Comparison of ENCODE assay signal across 34 cellular contexts in the genomic region with DNA sequence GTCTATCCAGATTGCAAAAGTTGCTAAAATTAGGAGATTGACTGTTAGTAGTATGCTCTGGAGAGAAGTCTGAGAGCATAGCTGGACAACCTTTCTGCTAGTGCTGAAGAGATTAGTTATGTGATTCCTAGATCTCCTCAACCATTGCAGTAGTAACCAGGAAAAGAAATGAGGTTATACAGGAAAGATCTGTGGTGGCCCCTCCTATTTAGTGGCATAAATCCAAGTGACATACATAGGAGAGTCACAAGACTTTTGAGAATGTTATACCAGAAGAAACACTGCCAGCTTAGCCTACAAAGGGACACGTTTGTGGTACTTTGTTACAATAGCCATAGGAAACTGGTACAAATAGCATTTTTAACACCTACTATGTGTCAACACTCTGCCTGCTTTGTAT.
"Had no signal": no experiment of that assay in that cellular context is flagged by ENCODE, and none has a peak within 500 bp of the region (broad histone marks: within the 10 kb centered on the region; RNA-seq: fewer than 3 reads in every experiment).

No MANE protein-coding gene starts in this region.

- H3K27ac ChIP-seq: adrenal gland, body of pancreas, brain microvascular endothelial cell, breast epithelium, cardiac muscle cell had no signal

- H3K27me3 ChIP-seq: adrenal gland, ascending aorta, body of pancreas, brain microvascular endothelial cell, breast epithelium, cardiac muscle cell had no signal

- FAIRE-seq: astrocyte, bronchial epithelial cell had no signal

- DNase-seq: activated effector memory CD4-positive, alpha-beta T cell treated with anti-CD3 and anti-CD28 coated beads, Interleukin-2, amount 50 U/mL, for 16 hours; activated effector memory CD4-positive, alpha-beta T cell treated with Interleukin-2 at 50 U/mL for 16 hours; activated gamma-delta T cell; activated gamma-delta T cell treated with Interleukin-2 at 50 U/mL for 16 hours; activated naive CD4-positive, alpha-beta T cell; activated naive CD4-positive, alpha-beta T cell treated with anti-CD3 and anti-CD28 coated beads for 36 hours; activated naive CD4-positive, alpha-beta T cell treated with anti-CD3 and anti-CD28 coated beads, Interleukin-2, amount 10 ng/mL, durations not matched to agents 7 days and 5 days; activated naive CD4-positive, alpha-beta T cell treated with anti-CD3 and anti-CD28 coated beads, Interleukin-2, amount 50 U/mL, for 16 hours; activated naive CD4-positive, alpha-beta T cell treated with Interleukin-2 at 50 U/mL for 16 hours; activated naive CD8-positive, alpha-beta T cell treated with anti-CD3 and anti-CD28 coated beads for 36 hours; activated naive CD8-positive, alpha-beta T cell treated with anti-CD3 and anti-CD28 coated beads, Interleukin-2, amount 10 ng/mL, durations not matched to agents 7 days and 5 days; activated naive CD8-positive, alpha-beta T cell treated with anti-CD3 and anti-CD28 coated beads, Interleukin-2, amount 50 U/mL, for 24 hours; activated T-cell treated with anti-CD3 and anti-CD28 coated beads for 4 hours; activated T-cell treated with anti-CD3 and anti-CD28 coated beads, Interleukin-2, amount 50 U/mL, for 24 hours; activated T-cell treated with anti-CD3 and anti-CD28 coated beads, Interleukin-2, amount 50 U/mL, for 4 hours; activated T-cell treated with anti-CD3 and anti-CD28 coated beads, Interleukin-2, amount 50 U/mL, for 48 hours; activated T-cell treated with anti-CD3 and anti-CD28 coated beads, Interleukin-2, amount 50 U/mL, for 72 hours; adrenal gland; amniotic stem cell; amygdala; anterior cingulate cortex; aorta; body of pancreas; brain microvascular endothelial cell; caudate nucleus; central memory CD4-positive, alpha-beta T cell; cerebellar nuclear complex had no signal

- H3K4me1 ChIP-seq: adrenal gland, ascending aorta, body of pancreas, breast epithelium had no signal

- ATAC-seq: activated naive CD4-positive, alpha-beta T cell treated with anti-CD3 and anti-CD28 coated beads, Interleukin-2, amount 50 U/mL, for 72 hours; activated naive CD8-positive, alpha-beta T cell treated with anti-CD3 and anti-CD28 coated beads, Interleukin-2, amount 50 U/mL, for 24 hours; activated T-cell treated with anti-CD3 and anti-CD28 coated beads, Interleukin-2, amount 50 U/mL, for 4 hours; activated T-cell treated with anti-CD3 and anti-CD28 coated beads, Interleukin-2, amount 50 U/mL, for 72 hours; activated T-helper 17 cell treated with anti-CD3 and anti-CD28 coated beads, Interleukin-2, amount 50 U/mL, for 72 hours; body of pancreas had no signal

- H3K4me3 ChIP-seq: adrenal gland, ascending aorta, body of pancreas, breast epithelium, cardiac muscle cell had no signal
